In genomic region chr5:17694401-17694800, GRCh38 we compare ENCODE assay signal across 21 cellular contexts.
DNase-seq lines count a peak whose midpoint lies in the region; ATAC-seq, FAIRE-seq and TF ChIP-seq lines count a peak whose summit lies in the region.
"Had no signal": no experiment of that assay in that cellular context is flagged by ENCODE, and none has a peak within 500 bp of the region (broad histone marks: within the 10 kb centered on the region; RNA-seq: fewer than 3 reads in every experiment).

No MANE protein-coding gene starts in this region.

- H3K79me2 ChIP-seq in PC-9 (ENCODE audit: low read depth) (no peaks in the 10 kb centered on the region), keratinocyte (ENCODE audit: control insufficient read depth, insufficient read depth, low read length) (no peaks in the 10 kb centered on the region)

- H3K36me3 ChIP-seq in PC-9 (ENCODE audit: low read depth) (no peaks in the 10 kb centered on the region), bronchial epithelial cell (ENCODE audit: control insufficient read depth, insufficient read depth, low read length) (no peaks in the 10 kb centered on the region), keratinocyte (ENCODE audit: control insufficient read depth in 2 of 2, extremely low read depth in 1 of 2, insufficient read depth in 2 of 2, low read length in 2 of 2) (no peaks in the 10 kb centered on the region)
- H3K36me3 ChIP-seq: HAP-1 had no signal

- BruUV-seq in PC-9 (replicated peaks; lab: Mats Ljungman, UMichigan) = no TSS peak

- TF ChIP-seq POLR2A in A549 (IDR thresholded peaks at IDR 0.05; ENCODE audit: low read length) = no peak

- H3K4me3 ChIP-seq in A549 (no peak overlapping the region), PC-9 (no peak overlapping the region), bronchial epithelial cell (ENCODE audit: low read depth, low read length) (no peak overlapping the region), keratinocyte (ENCODE audit: control insufficient read depth in 2 of 3, extremely low read depth in 1 of 3, insufficient read depth in 2 of 3, low read depth in 1 of 3, low read length in 3 of 3) (no peak overlapping the region)
- H3K4me3 ChIP-seq: HAP-1 had no signal

- H3K9me2 ChIP-seq in PC-9 (ENCODE audit: insufficient read depth) = no peaks in the 10 kb centered on the region

- POLR2A ChIA-PET in A549 (lab: Yijun Ruan, JAX) (no interaction called here), PC-9 (lab: Charles Lee; ENCODE audit: unreplicated experiment) (no interaction called here)

- no peak overlapping the region for H3K9ac ChIP-seq in keratinocyte (ENCODE audit: control insufficient read depth, extremely low read depth, insufficient read depth, low read length)

- TF ChIP-seq RAD21 in A549 (conservative IDR thresholded peaks at IDR 0.05 in 1 of 2, IDR thresholded peaks at IDR 0.05 in 1 of 2) = no peak

- H3K9me3 ChIP-seq in A549 (no peaks in the 10 kb centered on the region), PC-9 (ENCODE audit: insufficient read depth, low read depth) (no peaks in the 10 kb centered on the region), keratinocyte (ENCODE audit: control insufficient read depth, low read depth, low read length) (no peaks in the 10 kb centered on the region)
- H3K9me3 ChIP-seq: HAP-1 had no signal

- intact Hi-C loops in PC-9 (cut with micrococcal nuclease; ENCODE audit: unreplicated experiment) = no loop called here

- dilution Hi-C loops in keratinocyte (cut with MboI; ENCODE audit: extremely low pct_ligation_motif_present, low sequenced_read_pairs) = no loop called here

- no peak for TF ChIP-seq EP300 in A549 (IDR thresholded peaks at IDR 0.05)

- TF ChIP-seq CTCF in A549 (IDR thresholded peaks at IDR 0.05) (no peak), PC-9 (conservative IDR thresholded peaks at IDR 0.05) (no peak), bronchial epithelial cell (IDR thresholded peaks at IDR 0.05; ENCODE audit: insufficient read depth, low read length, severe bottlenecking) (no peak), keratinocyte (optimal IDR thresholded peaks at IDR 0.05 in 1 of 3, IDR thresholded peaks at IDR 0.05 in 1 of 3, conservative IDR thresholded peaks at IDR 0.05 in 1 of 3; ENCODE audit: extremely low read depth in 1 of 3, insufficient read depth in 2 of 3, low read length in 3 of 3) (no peak)

- H3K4me1 ChIP-seq in A549 (peaks cover 15% of the 10 kb centered on the region), PC-9 (replicated peaks; ENCODE audit: insufficient read depth) (peaks cover 15% of the 10 kb centered on the region), keratinocyte (ENCODE audit: control insufficient read depth, extremely low read depth, insufficient read depth, low read length) (peaks cover 15% of the 10 kb centered on the region)
- H3K4me1 ChIP-seq: HAP-1 had no signal

- ATAC-seq in A549 (peak in 1 of 2 experiments; percentile 26; a peak in 1 of 6 replicates), HG03457 (IDR thresholded peaks at IDR 0.05; ENCODE audit: unreplicated experiment) (no peak), HG02798 (IDR thresholded peaks at IDR 0.05; ENCODE audit: poor library complexity, unreplicated experiment) (no peak)

- H2AFZ ChIP-seq in PC-9 = no peak overlapping the region
- no peak overlapping the region for H2AFZ ChIP-seq in keratinocyte (ENCODE audit: control insufficient read depth, low read length)

- DNase-seq in A549 (ENCODE audit: low read depth in 1 of 2, low spot score in 1 of 2) (no peak), PC-9 (no peak), bronchial epithelial cell (ENCODE audit: low read depth) (peak; percentile 3), keratinocyte (ENCODE audit: low read depth, low spot score) (no peak)
- DNase-seq in activated CD8-positive, alpha-beta memory T cell treated with anti-CD3 and anti-CD28 coated beads, Interleukin-2, amount 50 U/mL, for 48 hours = no peak
- DNase-seq: 8988T; C1 segment of cervical spinal cord; Calu3; CD4-positive, alpha-beta memory T cell; COR-L47; DMS53; DMS79 treated with DMSO at 0.1 percent for 48 hours; GF-D8; GOT3; HFFc6 had no signal

- H3K9me1 ChIP-seq in keratinocyte (ENCODE audit: control insufficient read depth, extremely low read depth, insufficient read depth, low read length) = no peaks in the 10 kb centered on the region

- H3K4me2 ChIP-seq in A549 (peak overlapping the region; percentile 65; the same call in 2 of the 3 replicates), PC-9 (peak overlapping the region; percentile 13; the same call in 1 of the 2 replicates), keratinocyte (ENCODE audit: control insufficient read depth, extremely low read depth, insufficient read depth, low read depth, low read length) (peak overlapping the region; percentile 47)

- H3F3A ChIP-seq in PC-9 (ENCODE audit: insufficient read depth, low read depth) = peaks cover 8% of the 10 kb centered on the region; the same call in 1 of the 2 replicates

- H3K27me3 ChIP-seq in PC-9 (ENCODE audit: insufficient read depth, low read depth) (no peaks in the 10 kb centered on the region; the same call in 1 of the 2 replicates), bronchial epithelial cell (ENCODE audit: control insufficient read depth, insufficient read depth, low read length) (no peaks in the 10 kb centered on the region), keratinocyte (ENCODE audit: control insufficient read depth, extremely low read depth, insufficient read depth, low read length) (no peaks in the 10 kb centered on the region)

- FAIRE-seq in A549 (lab: Jason Lieb, UNC) (no peak), bronchial epithelial cell (lab: Jason Lieb, UNC) (no peak), keratinocyte (lab: Jason Lieb, UNC) (peak; percentile 32)
- FAIRE-seq: GM12891, GM18507, H54 had no signal

- CTCF ChIA-PET in A549 (lab: Yijun Ruan, JAX) = no interaction called here
- CTCF ChIA-PET in PC-9 (lab: Charles Lee) = no interaction called here

- H4K20me1 ChIP-seq in PC-9 (ENCODE audit: insufficient read depth) (no peaks in the 10 kb centered on the region), keratinocyte (ENCODE audit: control insufficient read depth, extremely low read depth, insufficient read depth, low read length) (no peaks in the 10 kb centered on the region)

- H3K27ac ChIP-seq in A549 = peak overlapping the region; percentile 41 to 58; a peak in 3 of 6 replicates
- no peak overlapping the region for H3K27ac ChIP-seq in PC-9
- no peak overlapping the region for H3K27ac ChIP-seq in keratinocyte (ENCODE audit: control insufficient read depth, insufficient read depth, low read length)

TF ChIP-seq in A549, 52 proteins besides CTCF, POLR2A, EP300 and RAD21:
- TF ChIP-seq FOSB (CRISPR knock-in tag; IDR thresholded peaks at IDR 0.05) = no peak
- TF ChIP-seq CHD2 (IDR thresholded peaks at IDR 0.05; ENCODE audit: low read length, partially characterized antibody) = no peak
- TF ChIP-seq RFX5 (IDR thresholded peaks at IDR 0.05) = no peak
- TF ChIP-seq MAZ (IDR thresholded peaks at IDR 0.05; ENCODE audit: borderline replicate concordance, low read depth, low read length) = no peak
- no peak for TF ChIP-seq NR3C1 (IDR thresholded peaks at IDR 0.05)
- TF ChIP-seq, protein P1, sequence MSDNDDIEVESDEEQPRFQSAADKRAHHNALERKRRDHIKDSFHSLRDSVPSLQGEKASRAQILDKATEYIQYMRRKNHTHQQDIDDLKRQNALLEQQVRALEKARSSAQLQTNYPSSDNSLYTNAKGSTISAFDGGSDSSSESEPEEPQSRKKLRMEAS (IDR thresholded peaks at IDR 0.05) = no peak
- no peak for TF ChIP-seq HDAC2 (IDR thresholded peaks at IDR 0.05)
- TF ChIP-seq HOXB5 (CRISPR knock-in tag; IDR thresholded peaks at IDR 0.05) = no peak
- TF ChIP-seq POLR2AphosphoS2 (conservative IDR thresholded peaks at IDR 0.05; ENCODE audit: low read length) = no peak
- no peak for TF ChIP-seq HOXA7 (CRISPR knock-in tag; IDR thresholded peaks at IDR 0.05)
TF ChIP-seq in A549: peak in this region for 0.

Comparison
In these comparisons a context has a peak if more than half of its experiments do, and no peak if none do; other contexts are left out.
1. H3K27ac ChIP-seq: peak in A549 (2 of 2); none in PC-9 (single experiment) and keratinocyte (single experiment).
2. H3K4me2 ChIP-seq: peak in every context shown above with its lines; median percentile 65 in A549; 47 in keratinocyte; 13 in PC-9.